In the genomic region with DNA sequence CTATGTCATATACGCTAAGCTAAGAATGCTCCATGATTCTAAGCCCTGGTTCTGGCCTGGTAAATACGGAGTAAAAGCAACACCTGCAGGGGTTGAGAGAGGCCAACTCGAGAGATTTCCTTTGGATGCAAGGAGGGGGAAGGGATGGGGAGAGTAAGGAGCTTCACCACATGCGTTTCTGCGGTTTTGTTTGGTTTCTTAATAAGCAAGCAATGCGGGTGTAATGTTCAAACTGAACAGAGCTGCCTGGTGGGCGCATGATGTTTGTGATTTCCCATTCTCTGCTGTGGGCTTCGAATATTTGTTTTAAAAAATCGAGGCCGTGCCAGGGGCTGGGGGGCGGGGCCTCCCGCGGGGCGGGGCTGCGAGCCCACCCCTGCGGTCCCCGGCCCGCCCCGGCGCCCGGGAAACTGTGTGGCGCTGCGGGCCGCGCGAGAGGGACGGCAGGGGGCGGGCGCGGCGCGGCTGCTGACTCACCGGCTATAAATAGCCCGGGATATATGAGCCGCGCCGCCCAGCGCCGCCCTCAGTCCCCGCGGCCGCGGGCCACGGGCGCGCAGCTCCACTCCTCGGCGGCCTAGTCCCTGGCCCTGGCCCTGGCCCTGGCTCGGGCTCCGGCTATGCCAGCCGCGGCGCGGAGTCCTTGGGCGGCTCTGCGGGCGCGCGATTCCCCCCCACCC, we compare ENCODE assay signal across 1 cellular context.
TF ChIP-seq lines count a peak whose summit lies in the region.

No MANE protein-coding gene starts in this region.

TF ChIP-seq in H1, 55 proteins besides CTCF, POLR2A, EP300 and RAD21:
- TF ChIP-seq RXRA (IDR thresholded peaks at IDR 0.05; ENCODE audit: insufficient read depth, low read depth, low read length) (no peak), SIRT6 (IDR thresholded peaks at IDR 0.05; ENCODE audit: low read length) (no peak), TCF12 (IDR thresholded peaks at IDR 0.05; ENCODE audit: low read depth, low read length) (0 out of 2 replicates have a peak, but pooled peaks have one; percentile 59), NRF1 (IDR thresholded peaks at IDR 0.05; ENCODE audit: low read depth, low read length) (no peak), CBX5 (IDR thresholded peaks at IDR 0.05; ENCODE audit: low read depth, low read length) (no peak), HDAC2 (IDR thresholded peaks at IDR 0.05; ENCODE audit: borderline replicate concordance in 1 of 2, low read depth in 2 of 2, low read length in 2 of 2) (0 out of 4 replicates have a peak, but pooled peaks of 1 of the 2 experiments have one; percentile 41), CHD2 (IDR thresholded peaks at IDR 0.05; ENCODE audit: low read length) (peak; percentile 80), TAF7 (optimal IDR thresholded peaks at IDR 0.05; ENCODE audit: borderline replicate concordance, low read depth, low read length) (peak; percentile 97), KDM4A (IDR thresholded peaks at IDR 0.05; ENCODE audit: low read depth, low read length, severe bottlenecking) (peak; percentile 44), CEBPB (IDR thresholded peaks at IDR 0.05; ENCODE audit: low read depth, low read length) (no peak), POLR2AphosphoS5 (IDR thresholded peaks at IDR 0.05; ENCODE audit: low read depth, low read length) (peak; percentile 95), EZH2 (IDR thresholded peaks at IDR 0.05; ENCODE audit: low read depth, low read length, severe bottlenecking) (no peak), CREB1 (IDR thresholded peaks at IDR 0.05) (peak; percentile 68; the same call in 1 of the 2 replicates), GTF2F1 (IDR thresholded peaks at IDR 0.05; ENCODE audit: borderline replicate concordance, low read depth, low read length) (peak; percentile 86; the same call in 1 of the 2 replicates), CHD1 (IDR thresholded peaks at IDR 0.05; ENCODE audit: low read depth, low read length) (no peak), ASH2L (IDR thresholded peaks at IDR 0.05; ENCODE audit: low read length) (peak; percentile 54), SP1 (IDR thresholded peaks at IDR 0.05; ENCODE audit: low read depth, low read length) (peak; percentile 63), MAFK (IDR thresholded peaks at IDR 0.05; ENCODE audit: low read depth, low read length) (peak; percentile 49; the same call in 1 of the 2 replicates), BACH1 (IDR thresholded peaks at IDR 0.05; ENCODE audit: low read length) (peak; percentile 75), RNF2 (IDR thresholded peaks at IDR 0.05; ENCODE audit: borderline replicate concordance, low read depth, low read length, missing control alignments, poor library complexity, severe bottlenecking) (no peak), SIN3A (conservative IDR thresholded peaks at IDR 0.05 in 1 of 2, IDR thresholded peaks at IDR 0.05 in 1 of 2; ENCODE audit: low read depth in 1 of 2, low read length in 2 of 2) (peak; percentile 28 to 61; a peak in 2 of 4 replicates), RBBP5 (IDR thresholded peaks at IDR 0.05; ENCODE audit: borderline replicate concordance, low read depth, low read length) (peak; percentile 74; the same call in 1 of the 2 replicates), TAF1 (IDR thresholded peaks at IDR 0.05; ENCODE audit: low read depth, low read length) (peak; percentile 99), ATF2 (IDR thresholded peaks at IDR 0.05; ENCODE audit: low read length) (0 out of 2 replicates have a peak, but pooled peaks have one; percentile 31), YY1 (IDR thresholded peaks at IDR 0.05; ENCODE audit: low read depth, low read length) (0 out of 2 replicates have a peak, but pooled peaks have one; percentile 2), TBP (IDR thresholded peaks at IDR 0.05; ENCODE audit: low read depth, low read length) (peak; percentile 97), SAP30 (IDR thresholded peaks at IDR 0.05; ENCODE audit: insufficient read depth, insufficient replicate concordance, low read length) (no peak), SIX5 (IDR thresholded peaks at IDR 0.05; ENCODE audit: low read depth, low read length) (no peak), CBX8 (IDR thresholded peaks at IDR 0.05; ENCODE audit: borderline replicate concordance, low read depth, low read length) (no peak), SUZ12 (IDR thresholded peaks at IDR 0.05; ENCODE audit: low read length) (no peak), GABPA (IDR thresholded peaks at IDR 0.05; ENCODE audit: borderline replicate concordance, insufficient read depth, low read length) (no peak), PHF8 (conservative IDR thresholded peaks at IDR 0.05; ENCODE audit: low read depth, low read length) (peak; percentile 76), JUN (IDR thresholded peaks at IDR 0.05; ENCODE audit: low read depth, low read length) (peak; percentile 43; the same call in 1 of the 2 replicates), SP4 (IDR thresholded peaks at IDR 0.05; ENCODE audit: low read length) (peak; percentile 23), BRCA1 (IDR thresholded peaks at IDR 0.05; ENCODE audit: low read depth, low read length) (peak; percentile 49; the same call in 1 of the 2 replicates), EGR1 (IDR thresholded peaks at IDR 0.05; ENCODE audit: borderline replicate concordance, low read depth, low read length) (0 out of 2 replicates have a peak, but pooled peaks have one; percentile 29), NANOG (IDR thresholded peaks at IDR 0.05; ENCODE audit: insufficient read depth, low read depth, low read length, poor library complexity, severe bottlenecking) (no peak), TEAD4 (IDR thresholded peaks at IDR 0.05; ENCODE audit: low read depth, low read length) (no peak), FOSL1 (IDR thresholded peaks at IDR 0.05; ENCODE audit: insufficient read depth, low read depth, low read length) (peak; percentile 74; the same call in 1 of the 2 replicates), BCL11A (IDR thresholded peaks at IDR 0.05; ENCODE audit: low read depth in 2 of 2, low read length in 2 of 2) (no peak), CTBP2 (IDR thresholded peaks at IDR 0.05; ENCODE audit: borderline replicate concordance, insufficient read depth, insufficient read length, low read length) (no peak), JUND (IDR thresholded peaks at IDR 0.05; ENCODE audit: low read length) (peak; percentile 93), ATF3 (IDR thresholded peaks at IDR 0.05; ENCODE audit: insufficient read depth, low read depth, low read length) (peak; percentile 79; the same call in 1 of the 2 replicates), ZNF274 (IDR thresholded peaks at IDR 0.05; ENCODE audit: borderline replicate concordance, extremely low read depth, low read length) (no peak), SRF (IDR thresholded peaks at IDR 0.05; ENCODE audit: low read depth, low read length) (no peak), SP2 (IDR thresholded peaks at IDR 0.05; ENCODE audit: low read length) (no peak), RFX5 (IDR thresholded peaks at IDR 0.05; ENCODE audit: borderline replicate concordance, low read depth, low read length) (no peak)
- TF ChIP-seq, protein P1, sequence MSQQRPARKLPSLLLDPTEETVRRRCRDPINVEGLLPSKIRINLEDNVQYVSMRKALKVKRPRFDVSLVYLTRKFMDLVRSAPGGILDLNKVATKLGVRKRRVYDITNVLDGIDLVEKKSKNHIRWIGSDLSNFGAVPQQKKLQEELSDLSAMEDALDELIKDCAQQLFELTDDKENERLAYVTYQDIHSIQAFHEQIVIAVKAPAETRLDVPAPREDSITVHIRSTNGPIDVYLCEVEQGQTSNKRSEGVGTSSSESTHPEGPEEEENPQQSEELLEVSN (IDR thresholded peaks at IDR 0.05), result no peak
- TF ChIP-seq, protein P2, sequence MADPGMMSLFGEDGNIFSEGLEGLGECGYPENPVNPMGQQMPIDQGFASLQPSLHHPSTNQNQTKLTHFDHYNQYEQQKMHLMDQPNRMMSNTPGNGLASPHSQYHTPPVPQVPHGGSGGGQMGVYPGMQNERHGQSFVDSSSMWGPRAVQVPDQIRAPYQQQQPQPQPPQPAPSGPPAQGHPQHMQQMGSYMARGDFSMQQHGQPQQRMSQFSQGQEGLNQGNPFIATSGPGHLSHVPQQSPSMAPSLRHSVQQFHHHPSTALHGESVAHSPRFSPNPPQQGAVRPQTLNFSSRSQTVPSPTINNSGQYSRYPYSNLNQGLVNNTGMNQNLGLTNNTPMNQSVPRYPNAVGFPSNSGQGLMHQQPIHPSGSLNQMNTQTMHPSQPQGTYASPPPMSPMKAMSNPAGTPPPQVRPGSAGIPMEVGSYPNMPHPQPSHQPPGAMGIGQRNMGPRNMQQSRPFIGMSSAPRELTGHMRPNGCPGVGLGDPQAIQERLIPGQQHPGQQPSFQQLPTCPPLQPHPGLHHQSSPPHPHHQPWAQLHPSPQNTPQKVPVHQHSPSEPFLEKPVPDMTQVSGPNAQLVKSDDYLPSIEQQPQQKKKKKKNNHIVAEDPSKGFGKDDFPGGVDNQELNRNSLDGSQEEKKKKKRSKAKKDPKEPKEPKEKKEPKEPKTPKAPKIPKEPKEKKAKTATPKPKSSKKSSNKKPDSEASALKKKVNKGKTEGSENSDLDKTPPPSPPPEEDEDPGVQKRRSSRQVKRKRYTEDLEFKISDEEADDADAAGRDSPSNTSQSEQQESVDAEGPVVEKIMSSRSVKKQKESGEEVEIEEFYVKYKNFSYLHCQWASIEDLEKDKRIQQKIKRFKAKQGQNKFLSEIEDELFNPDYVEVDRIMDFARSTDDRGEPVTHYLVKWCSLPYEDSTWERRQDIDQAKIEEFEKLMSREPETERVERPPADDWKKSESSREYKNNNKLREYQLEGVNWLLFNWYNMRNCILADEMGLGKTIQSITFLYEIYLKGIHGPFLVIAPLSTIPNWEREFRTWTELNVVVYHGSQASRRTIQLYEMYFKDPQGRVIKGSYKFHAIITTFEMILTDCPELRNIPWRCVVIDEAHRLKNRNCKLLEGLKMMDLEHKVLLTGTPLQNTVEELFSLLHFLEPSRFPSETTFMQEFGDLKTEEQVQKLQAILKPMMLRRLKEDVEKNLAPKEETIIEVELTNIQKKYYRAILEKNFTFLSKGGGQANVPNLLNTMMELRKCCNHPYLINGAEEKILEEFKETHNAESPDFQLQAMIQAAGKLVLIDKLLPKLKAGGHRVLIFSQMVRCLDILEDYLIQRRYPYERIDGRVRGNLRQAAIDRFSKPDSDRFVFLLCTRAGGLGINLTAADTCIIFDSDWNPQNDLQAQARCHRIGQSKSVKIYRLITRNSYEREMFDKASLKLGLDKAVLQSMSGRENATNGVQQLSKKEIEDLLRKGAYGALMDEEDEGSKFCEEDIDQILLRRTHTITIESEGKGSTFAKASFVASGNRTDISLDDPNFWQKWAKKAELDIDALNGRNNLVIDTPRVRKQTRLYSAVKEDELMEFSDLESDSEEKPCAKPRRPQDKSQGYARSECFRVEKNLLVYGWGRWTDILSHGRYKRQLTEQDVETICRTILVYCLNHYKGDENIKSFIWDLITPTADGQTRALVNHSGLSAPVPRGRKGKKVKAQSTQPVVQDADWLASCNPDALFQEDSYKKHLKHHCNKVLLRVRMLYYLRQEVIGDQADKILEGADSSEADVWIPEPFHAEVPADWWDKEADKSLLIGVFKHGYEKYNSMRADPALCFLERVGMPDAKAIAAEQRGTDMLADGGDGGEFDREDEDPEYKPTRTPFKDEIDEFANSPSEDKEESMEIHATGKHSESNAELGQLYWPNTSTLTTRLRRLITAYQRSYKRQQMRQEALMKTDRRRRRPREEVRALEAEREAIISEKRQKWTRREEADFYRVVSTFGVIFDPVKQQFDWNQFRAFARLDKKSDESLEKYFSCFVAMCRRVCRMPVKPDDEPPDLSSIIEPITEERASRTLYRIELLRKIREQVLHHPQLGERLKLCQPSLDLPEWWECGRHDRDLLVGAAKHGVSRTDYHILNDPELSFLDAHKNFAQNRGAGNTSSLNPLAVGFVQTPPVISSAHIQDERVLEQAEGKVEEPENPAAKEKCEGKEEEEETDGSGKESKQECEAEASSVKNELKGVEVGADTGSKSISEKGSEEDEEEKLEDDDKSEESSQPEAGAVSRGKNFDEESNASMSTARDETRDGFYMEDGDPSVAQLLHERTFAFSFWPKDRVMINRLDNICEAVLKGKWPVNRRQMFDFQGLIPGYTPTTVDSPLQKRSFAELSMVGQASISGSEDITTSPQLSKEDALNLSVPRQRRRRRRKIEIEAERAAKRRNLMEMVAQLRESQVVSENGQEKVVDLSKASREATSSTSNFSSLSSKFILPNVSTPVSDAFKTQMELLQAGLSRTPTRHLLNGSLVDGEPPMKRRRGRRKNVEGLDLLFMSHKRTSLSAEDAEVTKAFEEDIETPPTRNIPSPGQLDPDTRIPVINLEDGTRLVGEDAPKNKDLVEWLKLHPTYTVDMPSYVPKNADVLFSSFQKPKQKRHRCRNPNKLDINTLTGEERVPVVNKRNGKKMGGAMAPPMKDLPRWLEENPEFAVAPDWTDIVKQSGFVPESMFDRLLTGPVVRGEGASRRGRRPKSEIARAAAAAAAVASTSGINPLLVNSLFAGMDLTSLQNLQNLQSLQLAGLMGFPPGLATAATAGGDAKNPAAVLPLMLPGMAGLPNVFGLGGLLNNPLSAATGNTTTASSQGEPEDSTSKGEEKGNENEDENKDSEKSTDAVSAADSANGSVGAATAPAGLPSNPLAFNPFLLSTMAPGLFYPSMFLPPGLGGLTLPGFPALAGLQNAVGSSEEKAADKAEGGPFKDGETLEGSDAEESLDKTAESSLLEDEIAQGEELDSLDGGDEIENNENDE (IDR thresholded peaks at IDR 0.05; ENCODE audit: insufficient replicate concordance, low read length), result no peak
- TF ChIP-seq, protein P3, sequence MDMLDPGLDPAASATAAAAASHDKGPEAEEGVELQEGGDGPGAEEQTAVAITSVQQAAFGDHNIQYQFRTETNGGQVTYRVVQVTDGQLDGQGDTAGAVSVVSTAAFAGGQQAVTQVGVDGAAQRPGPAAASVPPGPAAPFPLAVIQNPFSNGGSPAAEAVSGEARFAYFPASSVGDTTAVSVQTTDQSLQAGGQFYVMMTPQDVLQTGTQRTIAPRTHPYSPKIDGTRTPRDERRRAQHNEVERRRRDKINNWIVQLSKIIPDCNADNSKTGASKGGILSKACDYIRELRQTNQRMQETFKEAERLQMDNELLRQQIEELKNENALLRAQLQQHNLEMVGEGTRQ (IDR thresholded peaks at IDR 0.05; ENCODE audit: low read length), result no peak
- TF ChIP-seq, protein P4, sequence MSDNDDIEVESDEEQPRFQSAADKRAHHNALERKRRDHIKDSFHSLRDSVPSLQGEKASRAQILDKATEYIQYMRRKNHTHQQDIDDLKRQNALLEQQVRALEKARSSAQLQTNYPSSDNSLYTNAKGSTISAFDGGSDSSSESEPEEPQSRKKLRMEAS (IDR thresholded peaks at IDR 0.05), result no peak
